31 cellular contexts compared by ENCODE assay signal in the genomic region with DNA sequence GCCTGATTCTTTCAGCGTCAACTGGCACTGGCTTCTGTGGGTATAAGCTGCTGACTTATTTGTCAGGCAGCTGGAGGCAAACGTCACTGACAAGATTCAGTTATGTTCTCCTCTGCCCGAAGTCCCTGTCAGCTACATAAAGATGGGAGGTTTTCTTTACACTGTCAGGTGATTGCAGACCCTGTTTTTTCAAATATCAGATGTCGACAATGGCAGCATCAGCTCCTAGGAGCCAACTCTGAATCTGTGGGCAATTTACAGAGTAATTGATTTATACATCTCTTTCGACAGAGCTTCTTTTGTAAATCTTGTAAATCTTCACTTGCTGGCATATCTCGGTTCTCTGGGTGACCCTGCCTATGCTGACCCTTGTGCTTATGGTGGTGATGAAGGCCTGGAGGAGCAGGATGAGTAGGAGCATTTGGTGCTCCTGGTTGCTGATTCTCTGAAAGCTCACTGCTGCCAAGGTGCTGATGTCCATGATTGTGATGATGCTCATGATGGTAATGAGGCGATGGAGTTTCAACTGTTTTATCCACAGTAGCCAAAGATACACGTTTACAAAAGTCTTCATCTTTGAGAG. TPM values are rescaled to one million over a fixed set of nuclear protein-coding genes. Genes with fewer than 3 reads are reported as not detected.
"Had no signal": no experiment of that assay in that cellular context is flagged by ENCODE, and none has a peak within 500 bp of the region (broad histone marks: within the 10 kb centered on the region; RNA-seq: fewer than 3 reads in every experiment).

No MANE protein-coding gene starts in this region.

- H3K9me3 Mint-ChIP-seq: natural killer cell treated with Interleukin-12 subunit alpha and Interleukin-12 subunit beta and Interleukin-15 and Interleukin-18, amount 100 ng/mL, for 72 hours; stimulated activated memory B cell treated with anti-CD40 and anti-IgM and Interleukin-4, amounts not matched to agents 10 μg/mL and 1 μg/mL and 100 μg/mL, for 72 hours; stimulated activated naive CD8-positive, alpha-beta T cell treated with anti-CD3 and anti-CD28 coated beads, Interleukin-15, amount 100 ng/mL, for 72 hours had no signal

- H3K27me3 ChIP-seq: neural progenitor cell, ovary, spleen, thyroid gland, tibial nerve, upper lobe of left lung, vagina had no signal

- ATAC-seq: naive thymus-derived CD8-positive, alpha-beta T cell; natural killer cell treated with Interleukin-12 subunit alpha and Interleukin-12 subunit beta and Interleukin-15 and Interleukin-18, amount 100 ng/mL, for 72 hours; psoas muscle; right cardiac atrium; sciatic nerve; stimulated activated memory B cell treated with anti-CD40 and anti-IgM and Interleukin-4, amounts not matched to agents 10 μg/mL and 1 μg/mL and 100 μg/mL, for 72 hours; stimulated activated naive CD8-positive, alpha-beta T cell treated with anti-CD3 and anti-CD28 coated beads, Interleukin-15, amount 100 ng/mL, for 72 hours; stimulated activated naive CD8-positive, alpha-beta T cell treated with anti-CD3 and anti-CD28 coated beads, Interleukin-15, Interleukin-2, amounts not matched to agents 100 U/mL and 50 U/mL, for 24 hours had no signal

- H3K27ac Mint-ChIP-seq: naive thymus-derived CD8-positive, alpha-beta T cell; natural killer cell treated with Interleukin-12 subunit alpha and Interleukin-12 subunit beta and Interleukin-15 and Interleukin-18, amount 100 ng/mL, for 72 hours; neural progenitor cell; progenitor cell of endocrine pancreas; stimulated activated memory B cell treated with anti-CD40 and anti-IgM and Interleukin-4, amounts not matched to agents 10 μg/mL and 1 μg/mL and 100 μg/mL, for 72 hours; stimulated activated naive CD8-positive, alpha-beta T cell treated with anti-CD3 and anti-CD28 coated beads, Interleukin-15, amount 100 ng/mL, for 72 hours had no signal

- H3K4me1 Mint-ChIP-seq: naive thymus-derived CD8-positive, alpha-beta T cell; nephron progenitor cell; neural progenitor cell; stimulated activated memory B cell treated with anti-CD40 and anti-IgM and Interleukin-4, amounts not matched to agents 10 μg/mL and 1 μg/mL and 100 μg/mL, for 72 hours; stimulated activated naive CD8-positive, alpha-beta T cell treated with anti-CD3 and anti-CD28 coated beads, Interleukin-15, amount 100 ng/mL, for 72 hours had no signal

- H3K4me3 ChIP-seq: neural progenitor cell, ovary, psoas muscle, skin epidermis, smooth muscle cell, spleen, thoracic aorta, thyroid gland, tibial nerve, upper lobe of left lung, vagina had no signal

- H3K36me3 ChIP-seq: neural progenitor cell, ovary had no signal

- H3K9me3 ChIP-seq: ovary, psoas muscle, thyroid gland, upper lobe of left lung, vagina had no signal

- H3K4me1 ChIP-seq: neural progenitor cell, parathyroid adenoma, thyroid gland, upper lobe of left lung, vagina had no signal

- H3K4me3 Mint-ChIP-seq: naive thymus-derived CD8-positive, alpha-beta T cell; natural killer cell treated with Interleukin-12 subunit alpha and Interleukin-12 subunit beta and Interleukin-15 and Interleukin-18, amount 100 ng/mL, for 72 hours; nephron progenitor cell; neural progenitor cell; stimulated activated memory B cell treated with anti-CD40 and anti-IgM and Interleukin-4, amounts not matched to agents 10 μg/mL and 1 μg/mL and 100 μg/mL, for 72 hours; stimulated activated naive CD8-positive, alpha-beta T cell treated with anti-CD3 and anti-CD28 coated beads, Interleukin-15, amount 100 ng/mL, for 72 hours had no signal

- H3K27ac ChIP-seq: neural progenitor cell, ovary, parathyroid adenoma, psoas muscle, skin epidermis, spleen, thoracic aorta, thyroid gland, tibial nerve, upper lobe of left lung, vagina had no signal

- H3K27me3 Mint-ChIP-seq: naive thymus-derived CD8-positive, alpha-beta T cell; natural killer cell treated with Interleukin-12 subunit alpha and Interleukin-12 subunit beta and Interleukin-15 and Interleukin-18, amount 100 ng/mL, for 72 hours; progenitor cell of endocrine pancreas; stimulated activated memory B cell treated with anti-CD40 and anti-IgM and Interleukin-4, amounts not matched to agents 10 μg/mL and 1 μg/mL and 100 μg/mL, for 72 hours; stimulated activated naive CD8-positive, alpha-beta T cell treated with anti-CD3 and anti-CD28 coated beads, Interleukin-15, amount 100 ng/mL, for 72 hours had no signal

- DNase-seq: naive thymus-derived CD8-positive, alpha-beta T cell; nephron progenitor cell; occipital lobe; ovary; posterior cingulate gyrus; psoas muscle; right cardiac atrium; spleen; stimulated activated CD4-positive, alpha-beta T cell treated with anti-CD3 and anti-CD28 coated beads, Interleukin-12 subunit alpha, Interleukin-12 subunit beta, amount 100 ng/mL, for 4 hours; stimulated activated CD4-positive, alpha-beta T cell treated with anti-CD3 and anti-CD28 coated beads, Interleukin-1b, Interleukin-23, amount 100 ng/mL, for 48 hours; stimulated activated CD4-positive, alpha-beta T cell treated with anti-CD3 and anti-CD28 coated beads, Interleukin-4, amount 100 ng/mL, for 1 hour; stimulated activated CD4-positive, alpha-beta T cell treated with anti-CD3 and anti-CD28 coated beads, Interleukin-4, amount 100 ng/mL, for 4 hours; stimulated activated CD8-positive, alpha-beta memory T cell treated with anti-CD3 and anti-CD28 coated beads, Interleukin-4, amount 100 ng/mL, for 48 hours; stimulated activated naive CD4-positive, alpha-beta T cell; stimulated activated naive CD8-positive, alpha-beta T cell treated with anti-CD3 and anti-CD28 coated beads, Interleukin-15, amount 100 ng/mL, for 72 hours; stimulated activated naive CD8-positive, alpha-beta T cell treated with anti-CD3 and anti-CD28 coated beads, Interleukin-15, Interleukin-2, amounts not matched to agents 100 U/mL and 50 U/mL, for 24 hours; substantia nigra; thyroid gland; trophoblast cell; upper lobe of left lung had no signal

RNA-seq across cellular contexts. Expression of a gene that starts 44.2 kb away (rescaled TPM):
- total RNA-seq: vagina had no signal
